Comparison of ENCODE assay signal across 20 cellular contexts in genomic region chr3:173742491-173742890, GRCh38.
DNase-seq lines count a peak whose midpoint lies in the region; ATAC-seq, FAIRE-seq and TF ChIP-seq lines count a peak whose summit lies in the region.
"Had no signal": no experiment of that assay in that cellular context is flagged by ENCODE, and none has a peak within 500 bp of the region (broad histone marks: within the 10 kb centered on the region; RNA-seq: fewer than 3 reads in every experiment).

No MANE protein-coding gene starts in this region.

- no peaks in the 10 kb centered on the region for H3K36me3 ChIP-seq in OCI-LY3 (replicated peaks; ENCODE audit: low read depth, low read length)
- H3K36me3 ChIP-seq in mammary epithelial cell (ENCODE audit: insufficient read depth, low read length) = no peaks in the 10 kb centered on the region
- H3K36me3 ChIP-seq in sigmoid colon = no peaks in the 10 kb centered on the region
- H3K36me3 ChIP-seq: adrenal gland, stomach, uterus had no signal

- DNase-seq in AG10803 (ENCODE audit: low read depth) (no peak), mammary epithelial cell (no peak), sigmoid colon (no peak), sciatic nerve (ENCODE audit: low spot score) (no peak), urothelium cell line (ENCODE audit: low spot score) (no peak), NCI-H1105 treated with DMSO at 0.1 percent for 48 hours (lab: John Stamatoyannopoulos, UW) (no peak)
- DNase-seq in activated CD4-positive, alpha-beta T cell treated with anti-CD3 and anti-CD28 coated beads for 48 hours = no peak
- DNase-seq: activated CD8-positive, alpha-beta T cell treated with anti-CD3 and anti-CD28 coated beads, Interleukin-2, amount 10 ng/mL, durations not matched to agents 7 days and 5 days; activated T-cell treated with anti-CD3 and anti-CD28 coated beads, Interleukin-2, amount 50 U/mL, for 24 hours; adrenal gland; caudate nucleus; CD4-positive, CD25-positive, alpha-beta regulatory T cell; NCI-H1436; NCI-H510A; stomach; SW 1271; uterus had no signal

- peak overlapping the region; percentile 2 for H3K4me3 ChIP-seq in AG10803 (ENCODE audit: low read length)
- H3K4me3 ChIP-seq in OCI-LY3 (ENCODE audit: low read length) = no peak overlapping the region
- H3K4me3 ChIP-seq in mammary epithelial cell (replicated peaks in 1 of 3; ENCODE audit: insufficient read depth in 1 of 3, low read depth in 2 of 3, low read length in 3 of 3) = no peak overlapping the region
- peak overlapping the region in 3 of 4 donors; percentile 2 to 8 (median 8) for H3K4me3 ChIP-seq in sigmoid colon
- H3K4me3 ChIP-seq: adrenal gland, stomach, uterus had no signal

- in situ Hi-C loops in mammary epithelial cell (cut with MboI; ENCODE audit: low sequenced_read_pairs in 2 of 2) = no loop called here

- H3K79me2 ChIP-seq in OCI-LY3 (ENCODE audit: low read length) (no peaks in the 10 kb centered on the region), mammary epithelial cell (ENCODE audit: insufficient read depth, low read length) (no peaks in the 10 kb centered on the region)

- no peak for ATAC-seq in sciatic nerve
- ATAC-seq: activated CD8-positive, alpha-beta T cell treated with anti-CD3 and anti-CD28 coated beads, Interleukin-2, amount 10 ng/mL, durations not matched to agents 7 days and 5 days had no signal

- no peak for TF ChIP-seq CTCF in AG10803 (conservative IDR thresholded peaks at IDR 0.05; ENCODE audit: low read length)
- no peak for TF ChIP-seq CTCF in OCI-LY3 (IDR thresholded peaks at IDR 0.05; ENCODE audit: low read depth, low read length)
- TF ChIP-seq CTCF in mammary epithelial cell (conservative IDR thresholded peaks at IDR 0.05 in 1 of 2, IDR thresholded peaks at IDR 0.05 in 1 of 2; ENCODE audit: extremely low read depth in 1 of 2, insufficient read depth in 1 of 2, low read depth in 1 of 2, low read length in 2 of 2) = no peak
- TF ChIP-seq CTCF in sigmoid colon (IDR thresholded peaks at IDR 0.05) = no peak

- H3K9me3 ChIP-seq in OCI-LY3 (ENCODE audit: insufficient read depth, low read length) (no peaks in the 10 kb centered on the region), mammary epithelial cell (replicated peaks; ENCODE audit: insufficient read depth, low read length) (no peaks in the 10 kb centered on the region), sigmoid colon (no peaks in the 10 kb centered on the region)
- H3K9me3 ChIP-seq: adrenal gland, stomach, uterus had no signal

- H3K9ac ChIP-seq in OCI-LY3 (ENCODE audit: low read length) (no peak overlapping the region), mammary epithelial cell (ENCODE audit: insufficient read depth, low read length) (no peak overlapping the region)

- H3K4me2 ChIP-seq in OCI-LY3 (ENCODE audit: low read length) = peak overlapping the region; percentile 12; the same call in 1 of the 2 replicates
- H3K4me2 ChIP-seq in mammary epithelial cell (ENCODE audit: insufficient read depth, low read depth, low read length) = no peak overlapping the region

- H3K27ac ChIP-seq in OCI-LY3 (ENCODE audit: low read length) = no peak overlapping the region
- no peak overlapping the region for H3K27ac ChIP-seq in mammary epithelial cell (ENCODE audit: insufficient read depth, low read depth, low read length)
- H3K27ac ChIP-seq in sigmoid colon = no peak overlapping the region
- H3K27ac ChIP-seq: adrenal gland, RWPE1, stomach, uterus had no signal

- H3K27me3 ChIP-seq in OCI-LY3 (ENCODE audit: low read depth, low read length) (no peaks in the 10 kb centered on the region), mammary epithelial cell (ENCODE audit: insufficient read depth, low read length) (no peaks in the 10 kb centered on the region), sigmoid colon (no peaks in the 10 kb centered on the region)
- H3K27me3 ChIP-seq: adrenal gland, stomach, uterus had no signal

- H3K4me1 ChIP-seq in OCI-LY3 (ENCODE audit: low read length) = no peaks in the 10 kb centered on the region
- peaks cover 16% of the 10 kb centered on the region for H3K4me1 ChIP-seq in mammary epithelial cell (ENCODE audit: insufficient read depth, low read length)
- no peaks in the 10 kb centered on the region for H3K4me1 ChIP-seq in sigmoid colon
- H3K4me1 ChIP-seq: adrenal gland, stomach, uterus had no signal

- no TSS peak for BruUV-seq in mammary epithelial cell (replicated peaks; lab: Mats Ljungman, UMichigan)

- H4K20me1 ChIP-seq in OCI-LY3 (ENCODE audit: insufficient read depth, low read length) (no peaks in the 10 kb centered on the region), mammary epithelial cell (ENCODE audit: insufficient read depth, low read length) (no peaks in the 10 kb centered on the region)

- WGBS in mammary epithelial cell (ENCODE audit: low coverage, missing lambda C conversion rate) = 100% methylated on average over 1 of the region's 1 CpG
- WGBS in sigmoid colon, 2 donors = 35 to 67% methylated on average over 1 of the region's 1 CpG

- TF ChIP-seq EP300 in sigmoid colon (IDR thresholded peaks at IDR 0.05) = no peak

- TF ChIP-seq POLR2A in sigmoid colon (IDR thresholded peaks at IDR 0.05) = no peak

- intact Hi-C loops in mammary epithelial cell (cut with micrococcal nuclease) = no loop called here
- intact Hi-C loops in sigmoid colon (cut with DNase I) = no loop called here
- intact Hi-C loops in sciatic nerve (cut with DNase I) = no loop called here

- FAIRE-seq in urothelium cell line (lab: Jason Lieb, UNC) = no peak
- FAIRE-seq: H1 had no signal

- dilution Hi-C loops in mammary epithelial cell (cut with HindIII; ENCODE audit: low sequenced_read_pairs) = no loop called here

- no peak overlapping the region for H2AFZ ChIP-seq in OCI-LY3 (ENCODE audit: low read depth, low read length)
- H2AFZ ChIP-seq in mammary epithelial cell (ENCODE audit: low read depth, low read length) = peak overlapping the region; percentile 43

- CTCF ChIA-PET in mammary epithelial cell (lab: Charles Lee; ENCODE audit: low non-redundant PET) = no interaction called here

Comparison
In these comparisons a context has a peak if more than half of its experiments do, and no peak if none do; other contexts are left out.
1. H3K4me3 ChIP-seq: peak in AG10803 (single experiment) and sigmoid colon (3 of 4); none in OCI-LY3 (single experiment) and mammary epithelial cell (0 of 3).